ENCODE assay signal across 1 cellular context in genomic region chr12:91353266-91353665, GRCh38.
TF ChIP-seq lines count a peak whose summit lies in the region.

No MANE protein-coding gene starts in this region.

TF ChIP-seq in IMR-90, 13 proteins besides CTCF, POLR2A, EP300 and RAD21 (continued from another document):
- TF ChIP-seq MAZ (IDR thresholded peaks at IDR 0.05; ENCODE audit: borderline replicate concordance, low read depth, low read length), result no peak
- no peak for TF ChIP-seq FOS (IDR thresholded peaks at IDR 0.05; ENCODE audit: low read depth, low read length)
- TF ChIP-seq SMC3 (IDR thresholded peaks at IDR 0.05; ENCODE audit: low read depth, low read length), result no peak
- no peak for TF ChIP-seq NFE2L2 (IDR thresholded peaks at IDR 0.05; ENCODE audit: low read depth, low read length)
